ENCODE assay signal across 8 cellular contexts in the genomic region with DNA sequence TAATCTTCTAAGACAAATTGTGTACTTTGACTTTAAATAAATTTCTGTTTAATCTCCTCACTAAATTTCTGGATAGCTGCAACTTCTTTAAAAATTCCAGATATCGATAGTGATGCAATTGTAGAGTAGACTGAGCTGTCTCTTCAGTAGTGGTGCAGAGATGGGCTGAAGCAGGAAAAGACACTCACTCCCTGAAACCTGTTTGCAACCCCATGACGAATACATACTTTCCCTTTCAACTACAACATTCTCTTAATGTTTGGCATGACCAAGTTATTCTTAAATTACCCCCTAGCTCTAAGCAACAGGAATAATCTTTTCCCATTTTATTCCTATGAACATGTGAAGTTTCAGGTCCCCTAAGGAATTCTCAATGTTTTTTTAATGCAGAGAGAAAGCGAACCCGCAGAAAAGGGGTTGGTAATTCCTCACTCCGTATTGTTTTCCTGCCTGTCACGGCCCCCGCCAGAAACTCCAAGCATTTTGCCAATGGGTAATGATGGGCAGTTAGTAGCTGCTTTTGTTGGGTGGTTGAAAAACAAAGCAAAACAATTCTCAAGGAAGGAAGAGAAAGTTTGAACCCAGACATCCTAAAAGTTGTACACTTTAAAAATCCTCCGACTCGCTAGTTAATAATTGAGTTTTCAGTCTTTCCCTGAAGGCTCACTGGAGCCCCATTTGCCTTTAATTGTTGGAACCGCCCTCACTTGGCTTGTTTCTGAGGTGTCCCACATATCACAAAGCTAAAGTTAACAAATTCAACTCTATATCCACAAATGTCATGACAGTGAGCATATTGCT. TPM values are rescaled to one million over a fixed set of nuclear protein-coding genes. Genes with fewer than 3 reads are reported as not detected.
A peak's percentile ranks its signal among the peaks of the same experiment; 100 is the strongest.
DNase-seq lines count a peak whose midpoint lies in the region; ATAC-seq and TF ChIP-seq lines count a peak whose summit lies in the region.

No MANE protein-coding gene starts in this region.

- DNase-seq in SK-N-MC (ENCODE audit: low read depth, low spot score) (no peak), heart right ventricle (no peak), NCI-H774 (lab: John Stamatoyannopoulos, UW) (no peak), OCI-LY7 (ENCODE audit: low spot score) (no peak)
- DNase-seq in stimulated activated naive CD4-positive, alpha-beta T cell (lab: John Stamatoyannopoulos, UW): no peak
- DNase-seq in activated effector memory CD4-positive, alpha-beta T cell treated with anti-CD3 and anti-CD28 coated beads, Interleukin-2, amount 50 U/mL, for 16 hours: no peak

- H3K36me3 ChIP-seq in SK-N-MC (ENCODE audit: insufficient read depth, low read length) (no peaks in the 10 kb centered on the region), heart right ventricle (no peaks in the 10 kb centered on the region), rectal smooth muscle tissue (ENCODE audit: control insufficient read depth, insufficient read depth, low read length) (no peaks in the 10 kb centered on the region), OCI-LY7 (ENCODE audit: insufficient read depth, low read length) (no peaks in the 10 kb centered on the region)

- H3K27me3 ChIP-seq in heart right ventricle (peaks cover 0 to 23% (median 0%) of the 10 kb centered on the region in 7 donors), rectal smooth muscle tissue (ENCODE audit: control insufficient read depth, insufficient read depth, low read length) (no peaks in the 10 kb centered on the region)

- no peak overlapping the region for H3K4me2 ChIP-seq in OCI-LY7 (ENCODE audit: low read length)

- ATAC-seq in heart right ventricle: peak in 5 of 8 donors; percentile 20 to 57 (median 37)

- H3K9ac ChIP-seq in SK-N-MC (ENCODE audit: insufficient read length): no peak overlapping the region
- H3K9ac ChIP-seq in rectal smooth muscle tissue (ENCODE audit: low read length): peak overlapping the region; percentile 66

- CTCF ChIA-PET in OCI-LY7 (lab: Charles Lee; ENCODE audit: unreplicated experiment): no interaction called here

- 1 to 2% methylated on average over 10 of the region's 10 CpGs for WGBS in heart right ventricle, 2 donors

- H3K4me3 ChIP-seq in GM08714 (ENCODE audit: low read length): peak overlapping the region; percentile 47; the same call in 1 of the 2 replicates
- H3K4me3 ChIP-seq in SK-N-MC: peak overlapping the region; percentile 84
- peak overlapping the region; percentile 30 to 75 (median 62) for H3K4me3 ChIP-seq in heart right ventricle
- H3K4me3 ChIP-seq in rectal smooth muscle tissue (ENCODE audit: low read length): peak overlapping the region; percentile 65
- H3K4me3 ChIP-seq in OCI-LY7 (ENCODE audit: low read depth, low read length, poor library complexity, severe bottlenecking): no peak overlapping the region

- H3K9me3 ChIP-seq in SK-N-MC (ENCODE audit: low read depth, low read length) (no peaks in the 10 kb centered on the region), heart right ventricle (no peaks in the 10 kb centered on the region), OCI-LY7 (ENCODE audit: low read length) (no peaks in the 10 kb centered on the region)

- BruUV-seq in OCI-LY7 (replicated peaks; lab: Mats Ljungman, UMichigan): no TSS peak

- TF ChIP-seq CTCF in heart right ventricle (IDR thresholded peaks at IDR 0.05) (no peak), OCI-LY7 (conservative IDR thresholded peaks at IDR 0.05; ENCODE audit: low read length) (no peak)

- intact Hi-C loops in heart right ventricle (cut with DNase I): loop anchor here in 6 of 10 donors (5.0 to 10.0 kb wide), 5 partner anchors 396 to 664 kb away; no protein-coding TSS in a partner anchor
- intact Hi-C loops in OCI-LY7 (cut with micrococcal nuclease; ENCODE audit: unreplicated experiment): no loop called here

- H3K9me2 ChIP-seq in OCI-LY7 (ENCODE audit: insufficient read depth, low read length): no peaks in the 10 kb centered on the region

- H4K20me1 ChIP-seq in OCI-LY7 (ENCODE audit: insufficient read depth, low read length): no peaks in the 10 kb centered on the region

- H3K27ac ChIP-seq in SK-N-MC (no peak overlapping the region), heart right ventricle (peak overlapping the region in 9 of 10 donors; percentile 36 to 72 (median 57)), rectal smooth muscle tissue (ENCODE audit: low read depth, low read length) (peak overlapping the region; percentile 38), OCI-LY7 (ENCODE audit: low read depth, low read length, poor library complexity, severe bottlenecking) (no peak overlapping the region)

- H2AFZ ChIP-seq in OCI-LY7 (ENCODE audit: low read length): no peak overlapping the region

- peaks cover 0 to 25% (median 13%) of the 10 kb centered on the region in 9 donors for H3K4me1 ChIP-seq in heart right ventricle
- no peaks in the 10 kb centered on the region for H3K4me1 ChIP-seq in rectal smooth muscle tissue (ENCODE audit: control insufficient read depth, insufficient read depth, low read length)
- no peaks in the 10 kb centered on the region for H3K4me1 ChIP-seq in OCI-LY7 (ENCODE audit: insufficient read depth, low read length, poor library complexity, severe bottlenecking)

- POLR2A ChIA-PET in OCI-LY7 (lab: Charles Lee): no interaction called here

- H3K79me2 ChIP-seq in OCI-LY7 (ENCODE audit: insufficient read depth, low read depth, low read length): no peaks in the 10 kb centered on the region

RNA-seq across cellular contexts. Expression of a gene that starts 1.2 kb away (rescaled TPM):
- total RNA-seq in heart right ventricle (1 to 10 TPM in 9 of 10 donors, under 1 TPM in 1; 0.67 to 3.4 (median 1.7) TPM), OCI-LY7 (2022) (not detected in 2 replicates)
- polyA plus RNA-seq in heart right ventricle: under 1 TPM; 0.22 to 0.49 TPM
- total RNA-seq in OCI-LY7 (2014; rRNA removed; shearing (Covaris generic)): 0.05 and 0.13 TPM in 2 replicates

Comparison
In these comparisons a context has a peak if more than half of its experiments do, and no peak if none do; other contexts are left out.
1. H3K27ac ChIP-seq: peak in heart right ventricle (9 of 10) and rectal smooth muscle tissue (single experiment); none in SK-N-MC (single experiment) and OCI-LY7 (single experiment).